ENCODE assay signal across 9 cellular contexts in the genomic region with DNA sequence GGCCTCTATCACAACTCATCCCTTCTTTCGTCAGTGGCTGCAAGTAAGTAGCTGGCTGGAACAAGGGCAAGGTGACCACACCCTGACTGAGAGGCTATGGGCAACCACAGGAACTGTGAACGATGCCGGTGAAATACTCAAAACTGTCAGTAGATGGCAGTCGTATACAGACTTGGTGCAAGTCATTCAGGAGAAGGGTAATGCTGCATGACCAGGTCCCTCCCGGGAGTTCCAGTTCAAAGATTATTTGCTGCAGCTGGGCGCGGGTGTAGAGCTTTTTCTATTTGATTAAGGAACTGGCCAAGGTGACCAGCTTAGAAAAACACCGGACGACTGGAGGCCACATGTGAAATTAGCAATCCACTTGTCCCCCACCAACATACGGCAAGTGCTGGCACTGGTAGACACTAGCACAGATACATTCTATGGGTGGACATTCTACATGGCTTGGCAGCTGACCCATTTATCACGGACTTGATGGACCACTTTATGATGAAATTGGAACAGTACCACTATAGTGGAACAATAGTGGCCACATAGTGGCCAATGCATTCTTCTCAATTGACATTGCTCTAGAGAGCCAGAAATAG.
A peak's percentile ranks its signal among the peaks of the same experiment; 100 is the strongest.
DNase-seq lines count a peak whose midpoint lies in the region; ATAC-seq and TF ChIP-seq lines count a peak whose summit lies in the region.
"Had no signal": no experiment of that assay in that cellular context is flagged by ENCODE, and none has a peak within 500 bp of the region (broad histone marks: within the 10 kb centered on the region; RNA-seq: fewer than 3 reads in every experiment).

No MANE protein-coding gene starts in this region.

- H2BK20ac ChIP-seq in H9 (ENCODE audit: low read depth, low read length, poor library complexity, severe bottlenecking): no peak overlapping the region

- no peak overlapping the region for H2BK5ac ChIP-seq in H9 (ENCODE audit: insufficient read length, low read length)

- no peak overlapping the region for H3K56ac ChIP-seq in H9 (ENCODE audit: insufficient read length, low read depth, low read length)

- H3K27ac ChIP-seq in A673 (ENCODE audit: low read depth, low read length, poor library complexity, severe bottlenecking): no peak overlapping the region
- no peak overlapping the region for H3K27ac ChIP-seq in H9 (ENCODE audit: insufficient read length, low read depth, low read length)
- H3K27ac ChIP-seq in RWPE2 (ENCODE audit: poor library complexity, severe bottlenecking): no peak overlapping the region
- no peak overlapping the region for H3K27ac ChIP-seq in dorsolateral prefrontal cortex

- no TSS peak for BruUV-seq in A673 (replicated peaks; lab: Mats Ljungman, UMichigan)

- H2AFZ ChIP-seq in H9 (ENCODE audit: low read length): no peak overlapping the region

- no peaks in the 10 kb centered on the region for H3K79me1 ChIP-seq in H9 (ENCODE audit: insufficient read depth, low read depth, low read length, poor library complexity, severe bottlenecking)

- H2BK15ac ChIP-seq in H9 (ENCODE audit: low read depth, low read length): no peak overlapping the region

- no peaks in the 10 kb centered on the region for H4K20me1 ChIP-seq in H9 (ENCODE audit: control insufficient read depth, insufficient read depth, insufficient read length)

- H3K9me3 ChIP-seq in A673 (ENCODE audit: low read depth, low read length, poor library complexity, severe bottlenecking): no peaks in the 10 kb centered on the region
- H3K9me3 ChIP-seq in H9 (ENCODE audit: control insufficient read depth, low read depth, low read length): no peaks in the 10 kb centered on the region
- no peaks in the 10 kb centered on the region for H3K9me3 ChIP-seq in RWPE2 (ENCODE audit: severe bottlenecking)

- H3K9me3 Mint-ChIP-seq in H9 (no peaks in the 10 kb centered on the region; a peak in 2 of 5 replicates), mesothelial cell of epicardium (no peaks in the 10 kb centered on the region)
- H3K9me3 Mint-ChIP-seq: natural killer cell had no signal

- H2BK120ac ChIP-seq in H9 (ENCODE audit: low read depth, low read length, poor library complexity, severe bottlenecking): no peak overlapping the region

- no peak overlapping the region for H3K23ac ChIP-seq in H9 (ENCODE audit: insufficient read length, low read depth, low read length)

- H3K4me3 ChIP-seq in A673 (ENCODE audit: low read depth, low read length, poor library complexity, severe bottlenecking): no peak overlapping the region
- no peak overlapping the region for H3K4me3 ChIP-seq in GM12864 (ENCODE audit: low read depth, low read length)
- no peak overlapping the region for H3K4me3 ChIP-seq in Jurkat, Clone E6-1 (ENCODE audit: low read length)
- H3K4me3 ChIP-seq in RWPE2 (ENCODE audit: severe bottlenecking): no peak overlapping the region
- no peak overlapping the region for H3K4me3 ChIP-seq in dorsolateral prefrontal cortex

- intact Hi-C loops in A673 (cut with micrococcal nuclease; ENCODE audit: unreplicated experiment) (loop anchor here (5.0 to 10.0 kb wide), 7 partner anchors 171 to 1916 kb away; no protein-coding TSS in a partner anchor), dorsolateral prefrontal cortex (cut with DNase I) (no loop called here)

- H3K4ac ChIP-seq in H9 (ENCODE audit: low read depth, low read length): no peak overlapping the region

- H3T11ph ChIP-seq in H9 (ENCODE audit: low read length): no peak overlapping the region

- no peak overlapping the region for H3K9ac ChIP-seq in H9 (ENCODE audit: extremely low read depth, insufficient read length, low read length)

- TF ChIP-seq CTCF in A673 (conservative IDR thresholded peaks at IDR 0.05; ENCODE audit: low read depth, low read length) (peak; percentile 74), GM12864 (IDR thresholded peaks at IDR 0.05; ENCODE audit: low read depth, low read length, missing control alignments) (peak; percentile 73), H9 (conservative IDR thresholded peaks at IDR 0.05) (peak; percentile 80), RWPE2 (IDR thresholded peaks at IDR 0.05; ENCODE audit: poor library complexity, severe bottlenecking) (peak; percentile 77), dorsolateral prefrontal cortex (IDR thresholded peaks at IDR 0.05 in 54 of 56, conservative IDR thresholded peaks at IDR 0.05 in 2 of 56; ENCODE audit: low read depth in 1 of 56, partially characterized antibody in 56 of 56) (peak in 37 of 56 donors; percentile 10 to 57 (median 27)), mesothelial cell of epicardium (IDR thresholded peaks at IDR 0.05; ENCODE audit: unreplicated experiment) (peak; percentile 45)

- no peaks in the 10 kb centered on the region for H3K27me3 ChIP-seq in A673 (replicated peaks; ENCODE audit: insufficient read depth, low read depth, low read length, poor library complexity)
- no peaks in the 10 kb centered on the region for H3K27me3 ChIP-seq in H9 (ENCODE audit: insufficient read depth, low read length)
- H3K27me3 ChIP-seq in RWPE2 (ENCODE audit: insufficient read depth, poor library complexity, severe bottlenecking): no peaks in the 10 kb centered on the region
- no peaks in the 10 kb centered on the region for H3K27me3 ChIP-seq in dorsolateral prefrontal cortex

- peak; percentile 88 for ATAC-seq in RWPE2 (ENCODE audit: low read depth)

- no peak overlapping the region for H2AK5ac ChIP-seq in H9 (ENCODE audit: insufficient read length, low read length)

- no peaks in the 10 kb centered on the region for H3K23me2 ChIP-seq in H9 (ENCODE audit: insufficient read length, low read depth, low read length, poor library complexity, severe bottlenecking)

- H3K36me3 Mint-ChIP-seq in H9 (ENCODE audit: insufficient read depth in 1 of 3, low read depth in 3 of 3) (peaks cover 0 to 2% (median 0%) of the 10 kb centered on the region in 3 experiments; a peak in 3 of 7 replicates), mesothelial cell of epicardium (no peaks in the 10 kb centered on the region)
- H3K36me3 Mint-ChIP-seq: natural killer cell had no signal

- H3K27ac Mint-ChIP-seq in H9 (no peak overlapping the region), mesothelial cell of epicardium (no peak overlapping the region)
- H3K27ac Mint-ChIP-seq: natural killer cell had no signal

- no peaks in the 10 kb centered on the region for H3K79me2 ChIP-seq in H9 (ENCODE audit: insufficient read depth, low read length)

- H4K5ac ChIP-seq in H9 (ENCODE audit: insufficient read length, low read depth, low read length): no peak overlapping the region

- H3K4me3 Mint-ChIP-seq in H9 (no peak overlapping the region), mesothelial cell of epicardium (no peak overlapping the region)
- H3K4me3 Mint-ChIP-seq: natural killer cell had no signal

- no peak overlapping the region for H4K8ac ChIP-seq in H9 (replicated peaks; ENCODE audit: insufficient read length, low read depth, low read length)

- H3K4me2 ChIP-seq in H9 (ENCODE audit: insufficient read depth, insufficient read length, low read length): no peak overlapping the region

- H3K4me1 Mint-ChIP-seq in H9 (no peaks in the 10 kb centered on the region), mesothelial cell of epicardium (peaks cover 13% of the 10 kb centered on the region)
- H3K4me1 Mint-ChIP-seq: natural killer cell had no signal

- H3K27me3 Mint-ChIP-seq in H9 (ENCODE audit: low read depth) (no peaks in the 10 kb centered on the region), mesothelial cell of epicardium (ENCODE audit: low read depth) (no peaks in the 10 kb centered on the region)

- CTCF ChIA-PET in A673 (lab: Charles Lee): interaction anchor here (1.6 kb wide), 1 partner anchor 1342 kb away, joined by 3 read pairs; no protein-coding TSS in a partner anchor

- no peaks in the 10 kb centered on the region for H3K36me3 ChIP-seq in A673 (ENCODE audit: insufficient read depth, low read length, poor library complexity, severe bottlenecking)
- H3K36me3 ChIP-seq in RWPE2 (ENCODE audit: low read depth): no peaks in the 10 kb centered on the region

- WGBS in H9 (ENCODE audit: extremely low coverage, insufficient read length, low lambda C conversion rate): no CpG with 5 or more reads among the region's 11 CpGs

- H2BK12ac ChIP-seq in H9 (ENCODE audit: insufficient read length, low read depth, low read length): no peak overlapping the region

- POLR2A ChIA-PET in A673 (lab: Charles Lee; ENCODE audit: low non-redundant PET): no interaction called here

- H3K4me1 ChIP-seq in A673 (ENCODE audit: insufficient read depth, low read length, poor library complexity, severe bottlenecking) (no peaks in the 10 kb centered on the region), H9 (ENCODE audit: insufficient read depth, low read length) (no peaks in the 10 kb centered on the region), RWPE2 (ENCODE audit: insufficient read depth, poor library complexity, severe bottlenecking) (no peaks in the 10 kb centered on the region)

- H3K18ac ChIP-seq in H9 (ENCODE audit: insufficient read length, low read depth, low read length): no peak overlapping the region

- no peak overlapping the region for H4K91ac ChIP-seq in H9 (ENCODE audit: insufficient read length, low read depth, low read length)

- H3K14ac ChIP-seq in H9 (ENCODE audit: insufficient read depth, low read length): no peak overlapping the region

- DNase-seq in A673 (ENCODE audit: low spot score) (peak; percentile 89), GM12864 (ENCODE audit: low read depth) (peak; percentile 46), H9 (peak; percentile 90), RWPE2 (ENCODE audit: low spot score) (no peak), dorsolateral prefrontal cortex (no peak), mesothelial cell of epicardium (ENCODE audit: low spot score in 2 of 2, unreplicated experiment in 2 of 2) (no peak), T-helper 9 cell (no peak)
- DNase-seq in Jurkat, Clone E6-1 (ENCODE audit: low read depth, low spot score): peak; percentile 61
- DNase-seq: natural killer cell had no signal

Comparison
In these comparisons a context has a peak if more than half of its experiments do, and no peak if none do; other contexts are left out.
1. DNase-seq: peak in A673 (single experiment), GM12864 (single experiment), H9 (single experiment) and Jurkat, Clone E6-1 (single experiment); none in RWPE2 (single experiment), dorsolateral prefrontal cortex (0 of 10), mesothelial cell of epicardium (0 of 2) and T-helper 9 cell (single experiment).
2. CTCF ChIP-seq: peak in every context shown above with its lines; median percentile 80 in H9; 77 in RWPE2; 74 in A673; 73 in GM12864; 45 in mesothelial cell of epicardium; 27 in dorsolateral prefrontal cortex.